Comparison of ENCODE assay signal across 25 cellular contexts in the genomic region with DNA sequence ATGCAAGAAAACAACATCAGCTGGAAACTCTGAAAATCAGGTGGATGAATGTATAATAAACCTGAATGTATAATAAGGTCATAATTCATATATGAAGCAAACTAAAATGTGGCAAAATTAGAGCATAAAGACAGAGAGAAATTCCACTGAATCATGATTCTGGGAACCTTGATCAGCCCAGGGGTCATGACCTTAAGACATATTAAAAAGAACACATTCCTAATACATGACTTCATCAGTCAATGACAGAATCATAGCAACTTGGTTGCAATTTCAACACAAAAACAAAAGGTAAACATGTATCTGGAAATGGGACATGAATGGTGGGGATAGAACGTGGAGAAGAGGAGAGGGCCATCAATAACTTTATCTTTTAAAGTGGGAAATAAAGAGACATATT. TPM values are rescaled to one million over a fixed set of nuclear protein-coding genes. Genes with fewer than 3 reads are reported as not detected.
DNase-seq lines count a peak whose midpoint lies in the region; ATAC-seq and TF ChIP-seq lines count a peak whose summit lies in the region.
"Had no signal": no experiment of that assay in that cellular context is flagged by ENCODE, and none has a peak within 500 bp of the region (broad histone marks: within the 10 kb centered on the region; RNA-seq: fewer than 3 reads in every experiment).

No MANE protein-coding gene starts in this region.

- peak overlapping the region; percentile 48 to 91 (median 82) for H3K27ac Mint-ChIP-seq in naive B cell
- no peak overlapping the region for H3K27ac Mint-ChIP-seq in immature natural killer cell
- H3K27ac Mint-ChIP-seq in activated T-helper 2 cell treated with anti-CD3 and anti-CD28 coated beads, Interferon-gamma antibody, Interleukin-2, Interleukin-4, amounts not matched to agents 10 μg/mL and 5 μg/mL and 100 μg/mL, durations not matched to agents 14 hours and 24 hours and 36 hours: no peak overlapping the region
- H3K27ac Mint-ChIP-seq: activated CD4-positive, alpha-beta T cell treated with anti-CD3 and anti-CD28 coated beads, Interleukin-2, amount 10 ng/mL, durations not matched to agents 24 days and 14 days; activated naive CD8-positive, alpha-beta T cell treated with anti-CD3 and anti-CD28 coated beads, Interleukin-2, amount 50 U/mL, for 24 hours had no signal

- H3K36me3 Mint-ChIP-seq in naive B cell: peaks cover 27 to 54% of the 10 kb centered on the region in 2 donors
- no peaks in the 10 kb centered on the region for H3K36me3 Mint-ChIP-seq in immature natural killer cell
- no peaks in the 10 kb centered on the region for H3K36me3 Mint-ChIP-seq in activated T-helper 2 cell treated with anti-CD3 and anti-CD28 coated beads, Interferon-gamma antibody, Interleukin-2, Interleukin-4, amounts not matched to agents 10 μg/mL and 5 μg/mL and 100 μg/mL, durations not matched to agents 14 hours and 24 hours and 36 hours (ENCODE audit: low read depth)
- H3K36me3 Mint-ChIP-seq: brain had no signal

- no peak for ATAC-seq in naive B cell (ENCODE audit: low read depth in 2 of 2)
- ATAC-seq in GM21737 (IDR thresholded peaks at IDR 0.05; ENCODE audit: unreplicated experiment): no peak
- ATAC-seq: activated naive CD8-positive, alpha-beta T cell treated with anti-CD3 and anti-CD28 coated beads, Interleukin-2, amount 50 U/mL, for 24 hours; heart left ventricle; stimulated activated naive B cell treated with anti-CD40 and anti-IgM and Interleukin-4, amounts not matched to agents 10 μg/mL and 1 μg/mL and 100 μg/mL, for 72 hours had no signal

- H3K4me3 ChIP-seq in choroid plexus epithelial cell (ENCODE audit: low read depth, low read length): no peak overlapping the region
- H3K4me3 ChIP-seq: heart left ventricle, sigmoid colon, suprapubic skin had no signal

- H3K4me3 Mint-ChIP-seq in naive B cell (peak overlapping the region in 4 of 8 donors; percentile 2 to 49 (median 22)), immature natural killer cell (no peak overlapping the region)
- H3K4me3 Mint-ChIP-seq in activated T-helper 2 cell treated with anti-CD3 and anti-CD28 coated beads, Interferon-gamma antibody, Interleukin-2, Interleukin-4, amounts not matched to agents 10 μg/mL and 5 μg/mL and 100 μg/mL, durations not matched to agents 14 hours and 24 hours and 36 hours (ENCODE audit: low read depth): no peak overlapping the region
- H3K4me3 Mint-ChIP-seq: activated CD4-positive, alpha-beta T cell treated with anti-CD3 and anti-CD28 coated beads, Interleukin-2, amount 10 ng/mL, durations not matched to agents 24 days and 14 days; activated naive CD8-positive, alpha-beta T cell treated with anti-CD3 and anti-CD28 coated beads, Interleukin-2, amount 50 U/mL, for 24 hours; brain; stimulated activated naive B cell treated with anti-CD40 and anti-IgM and Interleukin-4, amounts not matched to agents 10 μg/mL and 1 μg/mL and 100 μg/mL, for 72 hours had no signal

- intact Hi-C loops in activated T-helper 2 cell treated with anti-CD3 and anti-CD28 coated beads, Interferon-gamma antibody, Interleukin-2, Interleukin-4, amounts not matched to agents 10 μg/mL and 5 μg/mL and 100 μg/mL, durations not matched to agents 14 hours and 24 hours and 36 hours (cut with micrococcal nuclease): no loop called here

- peaks cover 66 to 78% (median 75%) of the 10 kb centered on the region in 3 donors for H3K4me1 Mint-ChIP-seq in naive B cell
- no peaks in the 10 kb centered on the region for H3K4me1 Mint-ChIP-seq in immature natural killer cell
- H3K4me1 Mint-ChIP-seq in activated T-helper 2 cell treated with anti-CD3 and anti-CD28 coated beads, Interferon-gamma antibody, Interleukin-2, Interleukin-4, amounts not matched to agents 10 μg/mL and 5 μg/mL and 100 μg/mL, durations not matched to agents 14 hours and 24 hours and 36 hours (ENCODE audit: low read depth): no peaks in the 10 kb centered on the region
- H3K4me1 Mint-ChIP-seq: activated CD4-positive, alpha-beta T cell treated with anti-CD3 and anti-CD28 coated beads, Interleukin-2, amount 10 ng/mL, durations not matched to agents 24 days and 14 days had no signal

- peak; percentile 46 for DNase-seq in EH (ENCODE audit: low read depth)
- DNase-seq in NCI-H226: peak; percentile 13
- peak; percentile 22 for DNase-seq in choroid plexus epithelial cell (ENCODE audit: low read depth)
- no peak for DNase-seq in naive B cell
- no peak for DNase-seq in immature natural killer cell
- DNase-seq in activated T-helper 2 cell treated with anti-CD3 and anti-CD28 coated beads, Interferon-gamma antibody, Interleukin-2, Interleukin-4, amounts not matched to agents 10 μg/mL and 5 μg/mL and 100 μg/mL, durations not matched to agents 14 hours and 24 hours and 36 hours (ENCODE audit: low spot score): no peak
- DNase-seq in SW480 (ENCODE audit: low spot score): no peak
- DNase-seq: activated CD4-positive, alpha-beta T cell treated with anti-CD3 and anti-CD28 coated beads, Interleukin-2, amount 10 ng/mL, durations not matched to agents 24 days and 14 days; activated gamma-delta T cell treated with Interleukin-2 at 50 U/mL for 16 hours; activated naive CD8-positive, alpha-beta T cell treated with anti-CD3 and anti-CD28 coated beads, Interleukin-2, amount 50 U/mL, for 24 hours; activated T-cell treated with anti-CD3 and anti-CD28 coated beads, Interleukin-2, amount 50 U/mL, for 1 hour; Calu3; heart left ventricle; NCI-H1105; NCI-H2029 treated with DMSO at 0.1 percent for 48 hours; NCI-H2227 treated with DMSO at 0.1 percent for 48 hours; NCI-H748 treated with DMSO at 0.1 percent for 48 hours; sigmoid colon; stimulated activated CD4-positive, alpha-beta T cell treated with anti-CD3 and anti-CD28 coated beads, Interleukin-4, amount 100 ng/mL, for 4 hours; stimulated activated naive B cell treated with anti-CD40 and anti-IgM and Interleukin-4, amounts not matched to agents 10 μg/mL and 1 μg/mL and 100 μg/mL, for 72 hours; WERI-Rb-1 had no signal

- TF ChIP-seq CTCF in choroid plexus epithelial cell (conservative IDR thresholded peaks at IDR 0.05; ENCODE audit: low read depth, low read length): no peak

- peaks cover 0 to 3% (median 0%) of the 10 kb centered on the region in 7 donors for H3K9me3 Mint-ChIP-seq in naive B cell
- H3K9me3 Mint-ChIP-seq in immature natural killer cell: no peaks in the 10 kb centered on the region
- H3K9me3 Mint-ChIP-seq in activated T-helper 2 cell treated with anti-CD3 and anti-CD28 coated beads, Interferon-gamma antibody, Interleukin-2, Interleukin-4, amounts not matched to agents 10 μg/mL and 5 μg/mL and 100 μg/mL, durations not matched to agents 14 hours and 24 hours and 36 hours: no peaks in the 10 kb centered on the region

- H3K27me3 Mint-ChIP-seq in naive B cell: no peaks in the 10 kb centered on the region
- H3K27me3 Mint-ChIP-seq in immature natural killer cell (ENCODE audit: low read depth in 3 of 3): peaks cover 0 to 7% (median 0%) of the 10 kb centered on the region in 3 donors
- peaks cover 3% of the 10 kb centered on the region for H3K27me3 Mint-ChIP-seq in activated T-helper 2 cell treated with anti-CD3 and anti-CD28 coated beads, Interferon-gamma antibody, Interleukin-2, Interleukin-4, amounts not matched to agents 10 μg/mL and 5 μg/mL and 100 μg/mL, durations not matched to agents 14 hours and 24 hours and 36 hours (ENCODE audit: low read depth)
- H3K27me3 Mint-ChIP-seq: activated CD4-positive, alpha-beta T cell treated with anti-CD3 and anti-CD28 coated beads, Interleukin-2, amount 10 ng/mL, durations not matched to agents 24 days and 14 days; activated naive CD8-positive, alpha-beta T cell treated with anti-CD3 and anti-CD28 coated beads, Interleukin-2, amount 50 U/mL, for 24 hours; IgD-negative memory B cell; stimulated activated naive B cell treated with anti-CD40 and anti-IgM and Interleukin-4, amounts not matched to agents 10 μg/mL and 1 μg/mL and 100 μg/mL, for 72 hours had no signal

RNA-seq across cellular contexts. Expression of gene AFF3, which starts 17.6 kb away (rescaled TPM):
- 100 to 1,000 TPM in 2 of 6 donors, 10 to 100 TPM in 4; 43.8 to 255 (median 96.8) TPM for polyA plus RNA-seq in naive B cell (ENCODE audit: low read depth in 6 of 6)
- 1 to 10 TPM; 1.4 to 7.4 (median 3.8) TPM for polyA plus RNA-seq in immature natural killer cell
- total RNA-seq in activated T-helper 2 cell treated with anti-CD3 and anti-CD28 coated beads, Interferon-gamma antibody, Interleukin-2, Interleukin-4, amounts not matched to agents 10 μg/mL and 5 μg/mL and 100 μg/mL, durations not matched to agents 14 hours and 24 hours and 36 hours: 1.4 and 1.7 TPM in 2 replicates
- total RNA-seq: Calu3 had no signal

Comparison
In these comparisons a context has a peak if more than half of its experiments do, and no peak if none do; other contexts are left out.
1. DNase-seq: peak in EH (single experiment), NCI-H226 (single experiment) and choroid plexus epithelial cell (single experiment); none in naive B cell (single experiment), immature natural killer cell (0 of 3), activated T-helper 2 cell treated with anti-CD3 and anti-CD28 coated beads, Interferon-gamma antibody, Interleukin-2, Interleukin-4, amounts not matched to agents 10 μg/mL and 5 μg/mL and 100 μg/mL, durations not matched to agents 14 hours and 24 hours and 36 hours (single experiment) and SW480 (single experiment).
2. H3K27ac Mint-ChIP-seq: peak in naive B cell (6 of 6); none in immature natural killer cell (0 of 6) and activated T-helper 2 cell treated with anti-CD3 and anti-CD28 coated beads, Interferon-gamma antibody, Interleukin-2, Interleukin-4, amounts not matched to agents 10 μg/mL and 5 μg/mL and 100 μg/mL, durations not matched to agents 14 hours and 24 hours and 36 hours (single experiment).
3. RNA of gene AFF3, which starts 17.6 kb away (polyA plus RNA-seq): 43.8 to 255 TPM in naive B cell; 1.4 to 7.4 TPM in immature natural killer cell; every median in the first group is over 4 times any median in the second.